In the genomic region with DNA sequence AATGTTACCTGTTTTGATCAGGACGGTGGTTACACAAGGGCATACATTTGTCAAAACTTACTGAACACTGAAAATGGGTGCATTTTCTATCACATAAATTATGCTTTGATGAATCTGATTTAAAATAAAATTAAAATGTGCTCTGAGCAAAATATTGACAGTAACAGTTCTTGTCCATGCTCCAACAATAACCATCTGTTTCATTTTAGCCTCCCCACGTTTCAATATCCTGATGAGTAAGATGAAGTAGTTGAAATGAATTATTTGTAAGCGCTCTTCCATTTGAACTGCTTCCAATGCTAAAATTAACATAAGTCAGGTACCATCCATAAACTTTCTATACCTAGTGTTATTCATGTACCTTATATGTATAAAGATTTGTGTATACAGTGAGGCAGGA, we compare ENCODE assay signal across 16 cellular contexts.
DNase-seq lines count a peak whose midpoint lies in the region; ATAC-seq and TF ChIP-seq lines count a peak whose summit lies in the region.
"Had no signal": no experiment of that assay in that cellular context is flagged by ENCODE, and none has a peak within 500 bp of the region (broad histone marks: within the 10 kb centered on the region; RNA-seq: fewer than 3 reads in every experiment).

No MANE protein-coding gene starts in this region.

- no peak for ATAC-seq in activated T-helper 17 cell treated with anti-CD3 and anti-CD28 coated beads, Interleukin-2, amount 50 U/mL, for 72 hours (replicated peaks)
- no peak for ATAC-seq in natural killer cell
- ATAC-seq: A549; CD8-positive, alpha-beta T cell had no signal

- H3K4me3 ChIP-seq in AG10803 (ENCODE audit: low read length) (no peak overlapping the region), fibroblast of mammary gland (ENCODE audit: control insufficient read depth, low read depth, low read length) (no peak overlapping the region)
- H3K4me3 ChIP-seq: A549; BLaER1 treated with 17β-estradiol and CSF1 and Interleukin-3, amounts not matched to agents 10 nM and 100 nM; Peyer's patch had no signal

- peak; percentile 49 for DNase-seq in AG10803 (ENCODE audit: low read depth)
- peak; percentile 75 for DNase-seq in fibroblast of mammary gland (ENCODE audit: low read depth)
- DNase-seq in natural killer cell: no peak
- DNase-seq in AG08396 (ENCODE audit: low spot score): no peak
- no peak for DNase-seq in GM20000 (ENCODE audit: low spot score)
- DNase-seq in mesenteric fat pad (ENCODE audit: low spot score): no peak
- no peak for DNase-seq in stimulated activated naive CD4-positive, alpha-beta T cell treated with Interleukin-2 at 50 U/mL for 16 hours (lab: John Stamatoyannopoulos, UW)
- DNase-seq: CD8-positive, alpha-beta T cell; IMR-90; NCI-H1092 treated with DMSO at 0.1 percent for 48 hours; NCI-H1436 treated with DMSO at 0.1 percent for 48 hours; NCI-H2029 treated with DMSO at 0.1 percent for 48 hours; Peyer's patch had no signal

- no peaks in the 10 kb centered on the region for H3K27me3 Mint-ChIP-seq in activated T-helper 17 cell treated with anti-CD3 and anti-CD28 coated beads, Interleukin-2, amount 50 U/mL, for 72 hours
- H3K27me3 Mint-ChIP-seq in natural killer cell (ENCODE audit: low read depth in 2 of 2): no peaks in the 10 kb centered on the region

- intact Hi-C loops in natural killer cell (cut with micrococcal nuclease): no loop called here

- TF ChIP-seq CTCF in AG10803 (conservative IDR thresholded peaks at IDR 0.05; ENCODE audit: low read length): no peak
- TF ChIP-seq CTCF in fibroblast of mammary gland (conservative IDR thresholded peaks at IDR 0.05; ENCODE audit: control insufficient read depth, insufficient read depth, low read depth, low read length): no peak
- no peak for TF ChIP-seq CTCF in natural killer cell (IDR thresholded peaks at IDR 0.05)
- no peak for TF ChIP-seq CTCF in GM20000 (IDR thresholded peaks at IDR 0.05; ENCODE audit: extremely low read depth, missing control alignments)

- no peaks in the 10 kb centered on the region for H3K9me3 Mint-ChIP-seq in activated T-helper 17 cell treated with anti-CD3 and anti-CD28 coated beads, Interleukin-2, amount 50 U/mL, for 72 hours
- no peaks in the 10 kb centered on the region for H3K9me3 Mint-ChIP-seq in natural killer cell

- H3K4me1 Mint-ChIP-seq in activated T-helper 17 cell treated with anti-CD3 and anti-CD28 coated beads, Interleukin-2, amount 50 U/mL, for 72 hours: peaks cover 8% of the 10 kb centered on the region
- peaks cover 18 to 28% of the 10 kb centered on the region in 2 donors for H3K4me1 Mint-ChIP-seq in natural killer cell

- no peak overlapping the region for H3K4me3 Mint-ChIP-seq in activated T-helper 17 cell treated with anti-CD3 and anti-CD28 coated beads, Interleukin-2, amount 50 U/mL, for 72 hours
- no peak overlapping the region for H3K4me3 Mint-ChIP-seq in natural killer cell
- H3K4me3 Mint-ChIP-seq: CD8-positive, alpha-beta T cell had no signal

- peaks cover 6% of the 10 kb centered on the region for H3K36me3 Mint-ChIP-seq in activated T-helper 17 cell treated with anti-CD3 and anti-CD28 coated beads, Interleukin-2, amount 50 U/mL, for 72 hours (ENCODE audit: low read depth)
- H3K36me3 Mint-ChIP-seq in natural killer cell: no peaks in the 10 kb centered on the region

- peak overlapping the region; percentile 36 for H3K27ac Mint-ChIP-seq in activated T-helper 17 cell treated with anti-CD3 and anti-CD28 coated beads, Interleukin-2, amount 50 U/mL, for 72 hours
- peak overlapping the region; percentile 54 to 63 for H3K27ac Mint-ChIP-seq in natural killer cell
- H3K27ac Mint-ChIP-seq: CD8-positive, alpha-beta T cell had no signal

Comparison
In these comparisons a context has a peak if more than half of its experiments do, and no peak if none do; other contexts are left out.
1. DNase-seq: peak in AG10803 (single experiment) and fibroblast of mammary gland (single experiment); none in natural killer cell (single experiment), AG08396 (single experiment), GM20000 (single experiment), mesenteric fat pad (single experiment) and stimulated activated naive CD4-positive, alpha-beta T cell treated with Interleukin-2 at 50 U/mL for 16 hours (single experiment).